In the genomic region with DNA sequence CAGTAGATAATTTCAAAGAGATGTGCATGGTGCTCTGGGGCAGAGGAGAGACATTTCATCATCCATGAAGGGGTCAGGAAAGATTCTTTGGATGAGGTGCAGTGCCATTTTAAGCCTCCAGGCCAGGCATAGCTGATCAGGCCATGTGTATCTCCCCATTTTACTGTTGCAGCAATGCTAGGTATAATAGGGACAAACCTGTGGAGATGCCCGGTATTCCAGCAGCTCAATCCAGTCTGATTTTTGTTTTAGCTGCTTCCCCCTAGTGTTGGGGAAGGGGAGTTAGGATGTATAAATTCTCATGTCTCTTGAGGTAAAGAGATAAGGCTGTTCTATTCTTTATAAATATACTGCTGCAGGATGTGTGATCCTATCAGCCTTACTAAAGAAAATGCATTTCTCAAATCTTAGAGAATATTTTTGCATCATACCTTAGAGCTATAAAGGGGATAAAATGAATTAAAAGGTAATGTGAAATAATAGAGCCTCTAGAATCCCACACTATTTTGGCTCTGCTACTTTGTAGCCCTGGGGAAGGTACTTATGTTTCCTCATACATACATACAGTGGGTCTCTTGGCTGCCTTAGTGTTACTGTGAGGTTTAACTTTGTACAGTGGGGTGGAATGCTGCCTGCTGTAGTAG, we compare ENCODE assay signal across 8 cellular contexts. TPM values are rescaled to one million over a fixed set of nuclear protein-coding genes. Genes with fewer than 3 reads are reported as not detected.
DNase-seq lines count a peak whose midpoint lies in the region; ATAC-seq and TF ChIP-seq lines count a peak whose summit lies in the region.

No MANE protein-coding gene starts in this region.

- peaks cover 7% of the 10 kb centered on the region; the same call in 1 of the 2 replicates for H3K4me1 ChIP-seq in BE2C
- H3K4me1 ChIP-seq in lower lobe of right lung, result peaks cover 56% of the 10 kb centered on the region

- intact Hi-C loops in lower lobe of right lung (cut with DNase I), result no loop called here

- H3K4me3 ChIP-seq in BE2C (ENCODE audit: low read depth, low read length) (no peak overlapping the region), HFF-Myc (replicated peaks; ENCODE audit: low read depth, low read length) (peak overlapping the region; percentile 4), lower lobe of right lung (peak overlapping the region; percentile 1)

- no peaks in the 10 kb centered on the region for H3K9me3 ChIP-seq in BE2C
- no peaks in the 10 kb centered on the region for H3K9me3 ChIP-seq in lower lobe of right lung

- TF ChIP-seq CTCF in BE2C (IDR thresholded peaks at IDR 0.05; ENCODE audit: low read depth, low read length) (peak; percentile 75), HFF-Myc (IDR thresholded peaks at IDR 0.05; ENCODE audit: low read depth, low read length, missing control alignments) (peak; percentile 64), lower lobe of right lung (IDR thresholded peaks at IDR 0.05) (peak; percentile 48)

- peaks cover 78% of the 10 kb centered on the region for H3K36me3 ChIP-seq in BE2C
- H3K36me3 ChIP-seq in lower lobe of right lung, result peaks cover 85% of the 10 kb centered on the region

- DNase-seq in BE2C (peak; percentile 48), HFF-Myc (ENCODE audit: extremely low read depth, low read depth) (no peak), amniotic epithelial cell (ENCODE audit: low read depth) (peak; percentile 55), lower lobe of right lung (no peak), NCI-H1694 treated with DMSO at 0.1 percent for 48 hours (lab: John Stamatoyannopoulos, UW) (no peak), caudate nucleus (lab: John Stamatoyannopoulos, UW) (no peak), foreskin melanocyte (no peak), superior temporal gyrus (ENCODE audit: extremely low spot score) (no peak)

- H3K27me3 ChIP-seq in BE2C (no peaks in the 10 kb centered on the region), lower lobe of right lung (ENCODE audit: low read depth) (no peaks in the 10 kb centered on the region)

- no peak for ATAC-seq in lower lobe of right lung

- H3K27ac ChIP-seq in lower lobe of right lung (no peak overlapping the region), caudate nucleus (ENCODE audit: low read depth, low read length) (no peak overlapping the region)

RNA-seq across cellular contexts. Expression of gene CDV3, which starts 5.2 kb away (rescaled TPM):
- polyA plus RNA-seq in BE2C (2012; ENCODE audit: insufficient read depth, insufficient read length, low read depth), result 77.3 TPM
- total RNA-seq in lower lobe of right lung, result 166 TPM

Comparison
In these comparisons a context has a peak if more than half of its experiments do, and no peak if none do; other contexts are left out.
1. DNase-seq: peak in BE2C (single experiment) and amniotic epithelial cell (single experiment); none in HFF-Myc (single experiment), lower lobe of right lung (single experiment), NCI-H1694 treated with DMSO at 0.1 percent for 48 hours (single experiment), caudate nucleus (0 of 61), foreskin melanocyte (single experiment) and superior temporal gyrus (single experiment).
2. Peak in every context shown above with its lines, with median percentiles within 50 percentile points of each other: CTCF ChIP-seq.